Comparison of ENCODE assay signal across 1 cellular context in genomic region chr16:67806428-67807147, GRCh38.
TF ChIP-seq lines count a peak whose summit lies in the region.

Gene RANBP10, minus strand, starts transcription at chr16:67806560. Its CDS starts 24 bp downstream, at chr16:67806536.
Gene TSNAXIP1, plus strand, starts transcription at chr16:67806889. Its CDS starts 261 bp downstream, at chr16:67807150.

TF ChIP-seq in HEK293, 187 proteins besides CTCF, POLR2A, EP300 and RAD21 (continued from another document):
- TF ChIP-seq ZNF621 (tag by site-specific recombination; IDR thresholded peaks at IDR 0.05), result no peak
- TF ChIP-seq ZNF513 (tag by site-specific recombination; IDR thresholded peaks at IDR 0.05), result no peak
- no peak for TF ChIP-seq ZNF221 (tag by site-specific recombination; IDR thresholded peaks at IDR 0.05; ENCODE audit: borderline replicate concordance)
- TF ChIP-seq ZNF248 (tag by site-specific recombination; IDR thresholded peaks at IDR 0.05), result no peak
- TF ChIP-seq ZNF843 (tag by site-specific recombination; IDR thresholded peaks at IDR 0.05), result no peak; the same call in none of the 2 replicates
- peak; percentile 86 for TF ChIP-seq GLIS2 (tag by site-specific recombination; IDR thresholded peaks at IDR 0.05)
- no peak for TF ChIP-seq ZNF558 (tag by site-specific recombination; IDR thresholded peaks at IDR 0.05)
- no peak for TF ChIP-seq ZNF548 (tag by site-specific recombination; IDR thresholded peaks at IDR 0.05)
- peak; percentile 87 for TF ChIP-seq SP2 (tag by site-specific recombination; IDR thresholded peaks at IDR 0.05)
- TF ChIP-seq, protein P1, sequence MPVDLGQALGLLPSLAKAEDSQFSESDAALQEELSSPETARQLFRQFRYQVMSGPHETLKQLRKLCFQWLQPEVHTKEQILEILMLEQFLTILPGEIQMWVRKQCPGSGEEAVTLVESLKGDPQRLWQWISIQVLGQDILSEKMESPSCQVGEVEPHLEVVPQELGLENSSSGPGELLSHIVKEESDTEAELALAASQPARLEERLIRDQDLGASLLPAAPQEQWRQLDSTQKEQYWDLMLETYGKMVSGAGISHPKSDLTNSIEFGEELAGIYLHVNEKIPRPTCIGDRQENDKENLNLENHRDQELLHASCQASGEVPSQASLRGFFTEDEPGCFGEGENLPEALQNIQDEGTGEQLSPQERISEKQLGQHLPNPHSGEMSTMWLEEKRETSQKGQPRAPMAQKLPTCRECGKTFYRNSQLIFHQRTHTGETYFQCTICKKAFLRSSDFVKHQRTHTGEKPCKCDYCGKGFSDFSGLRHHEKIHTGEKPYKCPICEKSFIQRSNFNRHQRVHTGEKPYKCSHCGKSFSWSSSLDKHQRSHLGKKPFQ (tag by site-specific recombination; IDR thresholded peaks at IDR 0.05), result no peak
- no peak for TF ChIP-seq ZNF157 (tag by site-specific recombination; IDR thresholded peaks at IDR 0.05)
- no peak for TF ChIP-seq ZBTB44 (tag by site-specific recombination; IDR thresholded peaks at IDR 0.05)
- TF ChIP-seq ZNF274 (IDR thresholded peaks at IDR 0.05; ENCODE audit: low read length), result no peak
- TF ChIP-seq ZNF274 (tag by site-specific recombination; IDR thresholded peaks at IDR 0.05; ENCODE audit: borderline replicate concordance), result no peak
- TF ChIP-seq ZNF24 (tag by site-specific recombination; IDR thresholded peaks at IDR 0.05), result no peak
- peak; percentile 72 for TF ChIP-seq ZNF341 (tag by site-specific recombination; IDR thresholded peaks at IDR 0.05; ENCODE audit: low read depth)
- TF ChIP-seq, protein P2, sequence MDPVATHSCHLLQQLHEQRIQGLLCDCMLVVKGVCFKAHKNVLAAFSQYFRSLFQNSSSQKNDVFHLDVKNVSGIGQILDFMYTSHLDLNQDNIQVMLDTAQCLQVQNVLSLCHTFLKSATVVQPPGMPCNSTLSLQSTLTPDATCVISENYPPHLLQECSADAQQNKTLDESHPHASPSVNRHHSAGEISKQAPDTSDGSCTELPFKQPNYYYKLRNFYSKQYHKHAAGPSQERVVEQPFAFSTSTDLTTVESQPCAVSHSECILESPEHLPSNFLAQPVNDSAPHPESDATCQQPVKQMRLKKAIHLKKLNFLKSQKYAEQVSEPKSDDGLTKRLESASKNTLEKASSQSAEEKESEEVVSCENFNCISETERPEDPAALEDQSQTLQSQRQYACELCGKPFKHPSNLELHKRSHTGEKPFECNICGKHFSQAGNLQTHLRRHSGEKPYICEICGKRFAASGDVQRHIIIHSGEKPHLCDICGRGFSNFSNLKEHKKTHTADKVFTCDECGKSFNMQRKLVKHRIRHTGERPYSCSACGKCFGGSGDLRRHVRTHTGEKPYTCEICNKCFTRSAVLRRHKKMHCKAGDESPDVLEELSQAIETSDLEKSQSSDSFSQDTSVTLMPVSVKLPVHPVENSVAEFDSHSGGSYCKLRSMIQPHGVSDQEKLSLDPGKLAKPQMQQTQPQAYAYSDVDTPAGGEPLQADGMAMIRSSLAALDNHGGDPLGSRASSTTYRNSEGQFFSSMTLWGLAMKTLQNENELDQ (tag by site-specific recombination; IDR thresholded peaks at IDR 0.05; ENCODE audit: low read depth), result no peak
- TF ChIP-seq, protein P3, sequence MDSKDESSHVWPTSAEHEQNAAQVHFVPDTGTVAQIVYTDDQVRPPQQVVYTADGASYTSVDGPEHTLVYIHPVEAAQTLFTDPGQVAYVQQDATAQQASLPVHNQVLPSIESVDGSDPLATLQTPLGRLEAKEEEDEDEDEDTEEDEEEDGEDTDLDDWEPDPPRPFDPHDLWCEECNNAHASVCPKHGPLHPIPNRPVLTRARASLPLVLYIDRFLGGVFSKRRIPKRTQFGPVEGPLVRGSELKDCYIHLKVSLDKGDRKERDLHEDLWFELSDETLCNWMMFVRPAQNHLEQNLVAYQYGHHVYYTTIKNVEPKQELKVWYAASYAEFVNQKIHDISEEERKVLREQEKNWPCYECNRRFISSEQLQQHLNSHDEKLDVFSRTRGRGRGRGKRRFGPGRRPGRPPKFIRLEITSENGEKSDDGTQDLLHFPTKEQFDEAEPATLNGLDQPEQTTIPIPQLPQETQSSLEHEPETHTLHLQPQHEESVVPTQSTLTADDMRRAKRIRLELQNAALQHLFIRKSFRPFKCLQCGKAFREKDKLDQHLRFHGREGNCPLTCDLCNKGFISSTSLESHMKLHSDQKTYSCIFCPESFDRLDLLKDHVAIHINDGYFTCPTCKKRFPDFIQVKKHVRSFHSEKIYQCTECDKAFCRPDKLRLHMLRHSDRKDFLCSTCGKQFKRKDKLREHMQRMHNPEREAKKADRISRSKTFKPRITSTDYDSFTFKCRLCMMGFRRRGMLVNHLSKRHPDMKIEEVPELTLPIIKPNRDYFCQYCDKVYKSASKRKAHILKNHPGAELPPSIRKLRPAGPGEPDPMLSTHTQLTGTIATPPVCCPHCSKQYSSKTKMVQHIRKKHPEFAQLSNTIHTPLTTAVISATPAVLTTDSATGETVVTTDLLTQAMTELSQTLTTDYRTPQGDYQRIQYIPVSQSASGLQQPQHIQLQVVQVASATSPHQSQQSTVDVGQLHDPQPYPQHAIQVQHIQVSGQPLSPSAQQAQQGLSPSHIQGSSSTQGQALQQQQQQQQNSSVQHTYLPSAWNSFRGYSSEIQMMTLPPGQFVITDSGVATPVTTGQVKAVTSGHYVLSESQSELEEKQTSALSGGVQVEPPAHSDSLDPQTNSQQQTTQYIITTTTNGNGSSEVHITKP (tag by site-specific recombination; IDR thresholded peaks at IDR 0.05), result peak; percentile 97
- TF ChIP-seq ZNF26 (tag by site-specific recombination; IDR thresholded peaks at IDR 0.05), result no peak
- TF ChIP-seq ZNF302 (tag by site-specific recombination; IDR thresholded peaks at IDR 0.05; ENCODE audit: low read depth), result no peak
- no peak for TF ChIP-seq ZNF792 (tag by site-specific recombination; IDR thresholded peaks at IDR 0.05)
